27 cellular contexts compared by ENCODE assay signal in genomic region chr14:58620011-58620410, GRCh38.
"Had no signal": no experiment of that assay in that cellular context is flagged by ENCODE, and none has a peak within 500 bp of the region (broad histone marks: within the 10 kb centered on the region; RNA-seq: fewer than 3 reads in every experiment).

No MANE protein-coding gene starts in this region.

- H3K4me2 ChIP-seq: SK-N-SH had no signal

- H3K9me3 ChIP-seq: Peyer's patch, SJCRH30, SK-N-SH had no signal

- H3K36me3 ChIP-seq: cardiac muscle cell, Peyer's patch, SJCRH30 had no signal

- ATAC-seq: activated CD4-positive, alpha-beta T cell treated with anti-CD3 and anti-CD28 coated beads for 36 hours; activated T-helper 17 cell treated with anti-CD3 and anti-CD28 coated beads, Interleukin-2, amount 50 U/mL, for 72 hours had no signal

- FAIRE-seq: astrocyte had no signal

- H3K4me3 ChIP-seq: cardiac muscle cell, Peyer's patch, SJCRH30 had no signal

- H3K27me3 ChIP-seq: cardiac muscle cell, Peyer's patch, SJCRH30 had no signal

- H3K27ac ChIP-seq: cardiac muscle cell, Peyer's patch, RWPE1, SJCRH30, VCaP had no signal

- H3K4me1 ChIP-seq: Peyer's patch, SJCRH30 had no signal

- DNase-seq: activated CD4-positive, alpha-beta memory T cell treated with anti-CD3 and anti-CD28 coated beads, Interleukin-2, amount 10 ng/mL, durations not matched to agents 7 days and 5 days; activated CD4-positive, alpha-beta T cell treated with anti-CD3 and anti-CD28 coated beads for 36 hours; activated CD4-positive, alpha-beta T cell treated with anti-CD3 and anti-CD28 coated beads, Interleukin-2, amount 50 U/mL, for 1 hour; activated gamma-delta T cell; activated naive CD4-positive, alpha-beta T cell treated with anti-CD3 and anti-CD28 coated beads for 36 hours; activated T-cell treated with anti-CD3 and anti-CD28 coated beads for 4 hours; activated T-cell treated with anti-CD3 and anti-CD28 coated beads, Interleukin-2, amount 50 U/mL, for 48 hours; amygdala; Kasumi-1; NCI-H1092; NCI-H1417; NCI-H2029; NCI-H2107; NCI-H345; NCI-H510A; NCI-H526 treated with DMSO at 0.1 percent for 48 hours; NK-92 treated with Interleukin-12 subunit alpha and Interleukin-12 subunit beta, amount 100 ng/mL, for 24 hours; Peyer's patch; Right ventricle myocardium superior; SJCRH30; SK-N-SH; T-helper 1 cell had no signal

- H3K9ac ChIP-seq: SK-N-SH had no signal
